22 cellular contexts compared by ENCODE assay signal in the genomic region with DNA sequence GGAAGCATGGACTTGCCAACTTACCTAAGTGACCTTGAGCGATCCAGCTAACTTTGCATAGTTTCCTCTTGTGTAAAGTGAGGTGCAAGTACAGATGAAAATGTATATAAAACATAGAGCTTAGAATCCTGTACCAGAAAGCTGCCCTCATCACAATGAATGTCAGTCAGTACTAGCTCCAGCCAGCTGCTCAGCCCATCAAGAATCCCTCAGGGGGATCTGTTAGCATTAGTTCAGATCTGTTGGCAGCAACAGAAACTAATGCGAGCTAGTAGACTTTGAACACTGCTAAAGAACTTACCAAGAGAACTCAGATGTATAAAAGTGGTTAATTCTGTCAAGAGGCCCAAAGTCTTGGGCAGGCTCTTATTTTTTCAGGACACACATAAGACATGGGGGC. TPM values are rescaled to one million over a fixed set of nuclear protein-coding genes. Genes with fewer than 3 reads are reported as not detected.
DNase-seq lines count a peak whose midpoint lies in the region; ATAC-seq and TF ChIP-seq lines count a peak whose summit lies in the region.
"Had no signal": no experiment of that assay in that cellular context is flagged by ENCODE, and none has a peak within 500 bp of the region (broad histone marks: within the 10 kb centered on the region; RNA-seq: fewer than 3 reads in every experiment).

No MANE protein-coding gene starts in this region.

- intact Hi-C loops in heart right ventricle (cut with DNase I) (no loop called here), Right ventricle myocardium superior (cut with DNase I) (no loop called here), esophagus squamous epithelium (cut with DNase I) (no loop called here), uterus (cut with DNase I; ENCODE audit: low total_unique reads) (no loop called here)

- 67 to 71% methylated on average over 2 of the region's 2 CpGs for WGBS in heart right ventricle, 2 donors
- WGBS in esophagus squamous epithelium, 2 donors, result 78 to 85% methylated on average over 2 of the region's 2 CpGs

- H3K4me3 ChIP-seq in heart right ventricle (no peak overlapping the region), esophagus squamous epithelium (no peak overlapping the region), uterus (no peak overlapping the region)
- H3K4me3 ChIP-seq: ovary, PC-9 had no signal

- H3K27ac ChIP-seq in heart right ventricle, result peak overlapping the region in 9 of 10 donors; percentile 40 to 92 (median 86)
- H3K27ac ChIP-seq in esophagus squamous epithelium, result peak overlapping the region in 3 of 4 donors; percentile 45 to 91 (median 91)
- peak overlapping the region; percentile 52 to 73 for H3K27ac ChIP-seq in uterus
- H3K27ac ChIP-seq: KMS-11, ovary had no signal

- H3K27me3 Mint-ChIP-seq in osteocyte (ENCODE audit: unreplicated experiment), result no peaks in the 10 kb centered on the region
- no peaks in the 10 kb centered on the region for H3K27me3 Mint-ChIP-seq in stimulated activated naive CD8-positive, alpha-beta T cell treated with anti-CD3 and anti-CD28 coated beads, Interleukin-15, amount 100 ng/mL, for 72 hours
- H3K27me3 Mint-ChIP-seq: CD4-positive, alpha-beta memory T cell; type B pancreatic cell had no signal

- peaks cover 60% of the 10 kb centered on the region for H3K4me1 Mint-ChIP-seq in osteocyte (ENCODE audit: unreplicated experiment)
- H3K4me1 Mint-ChIP-seq in stimulated activated naive CD8-positive, alpha-beta T cell treated with anti-CD3 and anti-CD28 coated beads, Interleukin-15, amount 100 ng/mL, for 72 hours, result peaks cover 6% of the 10 kb centered on the region

- H3K4me1 ChIP-seq in heart right ventricle (peaks cover 20 to 81% (median 76%) of the 10 kb centered on the region in 9 donors), esophagus squamous epithelium (peaks cover 14 to 81% (median 28%) of the 10 kb centered on the region in 3 donors), uterus (no peaks in the 10 kb centered on the region)

- H3K9me3 Mint-ChIP-seq in osteocyte (ENCODE audit: unreplicated experiment), result no peaks in the 10 kb centered on the region
- H3K9me3 Mint-ChIP-seq in stimulated activated naive CD8-positive, alpha-beta T cell treated with anti-CD3 and anti-CD28 coated beads, Interleukin-15, amount 100 ng/mL, for 72 hours, result no peaks in the 10 kb centered on the region
- H3K9me3 Mint-ChIP-seq: CD4-positive, alpha-beta memory T cell; type B pancreatic cell had no signal

- H3K27me3 ChIP-seq in heart right ventricle (no peaks in the 10 kb centered on the region), esophagus squamous epithelium (no peaks in the 10 kb centered on the region), uterus (no peaks in the 10 kb centered on the region)
- H3K27me3 ChIP-seq: ovary had no signal

- peaks cover 0 to 71% (median 21%) of the 10 kb centered on the region in 9 donors for H3K36me3 ChIP-seq in heart right ventricle
- peaks cover 7 to 72% (median 8%) of the 10 kb centered on the region in 3 donors for H3K36me3 ChIP-seq in esophagus squamous epithelium
- H3K36me3 ChIP-seq in uterus, result no peaks in the 10 kb centered on the region
- H3K36me3 ChIP-seq: ovary had no signal

- peak in 1 of 8 donors; percentile 27 for ATAC-seq in heart right ventricle
- no peak for ATAC-seq in Right ventricle myocardium superior (ENCODE audit: poor library complexity)
- no peak for ATAC-seq in HG03565 (IDR thresholded peaks at IDR 0.05; ENCODE audit: unreplicated experiment)
- ATAC-seq in stimulated activated naive CD8-positive, alpha-beta T cell treated with anti-CD3 and anti-CD28 coated beads, Interleukin-15, amount 100 ng/mL, for 72 hours, result no peak

- peak overlapping the region; percentile 63 for H3K27ac Mint-ChIP-seq in osteocyte (ENCODE audit: unreplicated experiment)
- no peak overlapping the region for H3K27ac Mint-ChIP-seq in stimulated activated naive CD8-positive, alpha-beta T cell treated with anti-CD3 and anti-CD28 coated beads, Interleukin-15, amount 100 ng/mL, for 72 hours
- H3K27ac Mint-ChIP-seq: type B pancreatic cell had no signal

- TF ChIP-seq CTCF in heart right ventricle (IDR thresholded peaks at IDR 0.05) (no peak), esophagus squamous epithelium (IDR thresholded peaks at IDR 0.05) (no peak), osteocyte (IDR thresholded peaks at IDR 0.05) (no peak), uterus (IDR thresholded peaks at IDR 0.05) (no peak)

- H3K9me3 ChIP-seq in heart right ventricle (no peaks in the 10 kb centered on the region), esophagus squamous epithelium (no peaks in the 10 kb centered on the region), uterus (no peaks in the 10 kb centered on the region)
- H3K9me3 ChIP-seq: ovary had no signal

- DNase-seq in heart right ventricle (no peak), Right ventricle myocardium superior (no peak), esophagus squamous epithelium (lab: John Stamatoyannopoulos, UW) (no peak), osteocyte (ENCODE audit: extremely low spot score, unreplicated experiment) (no peak), uterus (no peak), globus pallidus (ENCODE audit: low spot score) (no peak)
- DNase-seq in stimulated activated naive CD8-positive, alpha-beta T cell treated with anti-CD3 and anti-CD28 coated beads, Interleukin-15, amount 100 ng/mL, for 72 hours, result no peak
- DNase-seq: activated CD4-positive, alpha-beta T cell treated with anti-CD3 and anti-CD28 coated beads, Interleukin-2, amount 50 U/mL, for 1 hour; activated naive CD4-positive, alpha-beta T cell; anterior cingulate cortex; CD4-positive, alpha-beta memory T cell; NCI-H1105; NCI-H2107; NCI-H774; ovary had no signal

- peaks cover 32% of the 10 kb centered on the region for H3K36me3 Mint-ChIP-seq in osteocyte (ENCODE audit: unreplicated experiment)

- H3K4me3 Mint-ChIP-seq in osteocyte (ENCODE audit: unreplicated experiment), result no peak overlapping the region
- no peak overlapping the region for H3K4me3 Mint-ChIP-seq in stimulated activated naive CD8-positive, alpha-beta T cell treated with anti-CD3 and anti-CD28 coated beads, Interleukin-15, amount 100 ng/mL, for 72 hours
- H3K4me3 Mint-ChIP-seq: type B pancreatic cell had no signal

- TF ChIP-seq POLR2A in esophagus squamous epithelium (IDR thresholded peaks at IDR 0.05) (no peak), uterus (IDR thresholded peaks at IDR 0.05) (no peak)

RNA-seq across cellular contexts. Expression of a gene that starts 6.3 kb away (rescaled TPM):
- total RNA-seq in heart right ventricle (1 to 10 TPM in 1 of 10 donors, not detected in 9; 3.0 TPM), Right ventricle myocardium superior (not detected), esophagus squamous epithelium (not detected), osteocyte (0.75 TPM in 1 of 2 replicates, not detected in the other), uterus (not detected)
- under 1 TPM in 1 of 2 donors, not detected in 1; 0.17 TPM for polyA plus RNA-seq in heart right ventricle
- total RNA-seq: epithelial cell of proximal tubule, kidney epithelial cell, PC-9 had no signal
- polyA plus RNA-seq: AG04450; CD4-positive, alpha-beta memory T cell; ovary had no signal

RNA-seq across cellular contexts. Expression of a gene that starts 29.3 kb away (rescaled TPM):
- total RNA-seq in heart right ventricle, result 1,000 to 10,000 TPM in 3 of 10 donors, 100 to 1,000 TPM in 7; 676 to 1,261 (median 764) TPM
- 100 to 1,000 TPM; 120 to 758 TPM for polyA plus RNA-seq in heart right ventricle
- 713 TPM for total RNA-seq in Right ventricle myocardium superior
- total RNA-seq in esophagus squamous epithelium, result 100 to 1,000 TPM; 191 to 525 (median 339) TPM
- 857 and 912 TPM in 2 replicates for total RNA-seq in osteocyte
- 100 to 1,000 TPM; 221 to 621 (median 300) TPM for total RNA-seq in uterus
